1 cellular context compared by ENCODE assay signal in genomic region chr1:45348609-45348965, GRCh38.
A peak's percentile ranks its signal among the peaks of the same experiment; 100 is the strongest.
TF ChIP-seq lines count a peak whose summit lies in the region.

No MANE protein-coding gene starts in this region.

TF ChIP-seq in HepG2, 621 proteins besides CTCF, POLR2A, EP300 and RAD21:
- TF ChIP-seq ZNF773 (CRISPR knock-in tag; IDR thresholded peaks at IDR 0.05; ENCODE audit: borderline replicate concordance) = no peak
- no peak for TF ChIP-seq RNF2 (conservative IDR thresholded peaks at IDR 0.05; ENCODE audit: low read depth)
- TF ChIP-seq ATF7 (IDR thresholded peaks at IDR 0.05) = peak; percentile 26; the same call in 1 of the 2 replicates
- no peak for TF ChIP-seq ATF7 (CRISPR knock-in tag; IDR thresholded peaks at IDR 0.05)
- no peak for TF ChIP-seq ZNF296 (CRISPR knock-in tag; conservative IDR thresholded peaks at IDR 0.05)
TF ChIP-seq in HepG2: peak in this region for 1.
